ENCODE assay signal across 8 cellular contexts in the genomic region with DNA sequence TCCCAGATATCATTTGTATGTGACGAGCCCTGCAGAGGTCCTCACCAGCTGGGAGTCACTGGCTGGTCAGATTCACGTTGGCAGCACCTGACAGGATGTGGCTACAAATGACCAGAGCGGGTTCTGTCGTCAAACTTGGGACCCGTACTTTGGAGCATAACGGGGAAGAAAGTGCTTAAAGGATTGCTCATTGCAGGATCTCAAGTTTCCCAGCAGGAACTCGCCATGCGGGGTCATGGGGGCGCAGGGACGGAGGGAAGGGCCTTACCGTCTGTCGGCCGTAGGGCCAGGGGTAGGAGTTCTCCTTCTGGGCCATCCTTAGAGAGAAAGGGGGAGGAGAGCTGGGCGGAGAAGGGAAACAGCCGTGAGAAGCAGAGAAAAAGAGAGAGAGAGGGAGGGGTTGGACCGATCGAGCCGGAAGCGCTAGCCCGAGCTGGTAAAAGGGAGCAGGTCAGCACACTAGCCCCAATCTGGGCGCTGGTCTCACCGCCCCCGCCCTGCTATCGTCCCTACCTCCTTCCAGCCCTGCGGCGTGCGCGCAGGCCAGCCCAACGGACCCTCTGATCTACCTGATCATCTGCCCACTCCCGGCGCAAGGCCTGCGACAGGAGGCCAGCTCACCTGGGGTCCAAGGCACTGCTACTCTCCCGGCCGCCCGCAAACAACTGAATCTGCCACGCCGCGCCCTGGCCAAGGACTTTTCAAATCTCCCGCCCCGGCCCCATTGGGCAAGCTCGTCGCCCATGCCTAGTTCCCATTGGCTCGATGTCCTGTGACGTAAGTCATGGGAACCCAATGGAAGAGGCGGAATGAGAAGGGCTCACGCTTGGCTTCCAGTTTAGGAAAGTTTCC. TPM values are rescaled to one million over a fixed set of nuclear protein-coding genes. Genes with fewer than 3 reads are reported as not detected.
DNase-seq lines count a peak whose midpoint lies in the region; ATAC-seq and TF ChIP-seq lines count a peak whose summit lies in the region.

A gene (minus strand): TSS at position 667 of the 852 bp plus-strand sequence. CDS start 351 bp downstream, at position 316.

- no peak for TF ChIP-seq CTCF in coronary artery (IDR thresholded peaks at IDR 0.05)

- H3K27ac ChIP-seq in coronary artery: peak within 1 kb of the TSS; percentile 59 to 81

- TF ChIP-seq POLR2A in GM19193 (IDR thresholded peaks at IDR 0.05; ENCODE audit: extremely low read depth, insufficient read depth, insufficient read length): peak; percentile 94

- peak within 1 kb of the TSS; percentile 62 for H3K4me3 ChIP-seq in coronary artery

- DNase-seq in Ammon's horn (ENCODE audit: low spot score): peak; percentile 97
- DNase-seq in NCI-H524 (lab: John Stamatoyannopoulos, UW): peak; percentile 65 to 84
- DNase-seq in activated CD4-positive, alpha-beta T cell treated with anti-CD3 and anti-CD28 coated beads for 4 hours: peak; percentile 93
- DNase-seq in coronary artery (ENCODE audit: low spot score): peak; percentile 95
- DNase-seq in left lobe of liver (ENCODE audit: low spot score): peak; percentile 95
- peak; percentile 93 to 94 for DNase-seq in stimulated activated CD4-positive, alpha-beta T cell treated with anti-CD3 and anti-CD28 coated beads, Interleukin-2, amount 100 ng/mL, for 24 hours

- peak; percentile 86 for ATAC-seq in HG03432 (IDR thresholded peaks at IDR 0.05; ENCODE audit: unreplicated experiment)
- peak; percentile 96 for ATAC-seq in left lobe of liver

RNA-seq across cellular contexts. Expression of the gene that starts here (rescaled TPM):
- 0.68 TPM for total RNA-seq in left lobe of liver

Comparison
In these comparisons a context has a peak if more than half of its experiments do, and no peak if none do; other contexts are left out.
1. Peak in every context shown above with its lines: DNase-seq, ATAC-seq, H3K4me3 ChIP-seq and H3K27ac ChIP-seq.
2. Peak in DNase-seq and ATAC-seq in left lobe of liver; RNA of the gene not detected or under 1 TPM.